1 cellular context compared by ENCODE assay signal in the genomic region with DNA sequence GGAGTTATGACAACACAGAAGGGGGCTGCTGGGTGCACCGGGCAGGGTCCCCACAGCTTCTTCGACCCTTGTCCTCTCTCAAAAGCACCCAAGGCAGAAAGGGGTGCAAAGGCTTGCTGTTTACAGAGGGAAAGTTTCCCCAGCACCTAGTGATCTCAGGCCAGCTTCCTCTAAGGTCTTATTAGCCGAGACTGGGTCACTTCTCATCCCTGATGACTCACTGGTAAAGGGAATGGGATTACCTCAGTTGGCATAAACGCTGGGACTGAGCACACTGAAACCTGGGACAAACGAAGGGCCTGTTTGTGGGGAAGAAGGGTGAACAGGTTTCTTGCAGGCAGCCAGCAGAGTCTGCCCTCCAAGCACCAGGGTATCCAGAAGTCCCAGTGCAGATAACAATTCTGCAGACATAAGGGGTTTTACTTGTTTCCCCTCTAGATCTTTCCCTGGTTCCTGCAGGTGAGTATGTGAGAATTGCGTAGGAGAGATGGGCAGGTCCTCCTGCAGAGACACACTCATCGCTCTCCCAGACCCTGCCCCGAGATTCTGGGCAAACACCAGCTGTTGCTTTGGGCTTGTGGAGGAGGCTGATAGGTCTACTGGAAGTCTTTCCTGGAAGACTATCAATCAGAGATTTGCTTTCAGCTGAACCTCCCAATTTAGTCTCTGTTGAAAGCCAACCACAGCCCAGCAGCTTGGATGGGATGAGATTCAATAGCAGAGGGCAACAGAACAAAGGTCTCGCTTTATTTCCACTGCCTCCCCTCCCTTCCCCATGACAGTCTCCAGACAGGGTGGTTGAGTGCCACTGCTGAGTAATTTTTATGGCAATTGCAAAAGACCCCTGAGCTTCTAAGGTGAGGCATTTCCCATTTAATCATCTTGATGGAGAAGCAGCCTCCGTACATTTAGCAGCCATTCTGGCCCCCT.
TF ChIP-seq lines count a peak whose summit lies in the region.

No MANE protein-coding gene starts in this region.

TF ChIP-seq in endothelial cell of umbilical vein, 7 proteins besides CTCF, POLR2A, EP300 and RAD21:
- TF ChIP-seq FOS (IDR thresholded peaks at IDR 0.05; ENCODE audit: borderline replicate concordance, insufficient read depth, low read length), result peak; percentile 10
- TF ChIP-seq POLR2AphosphoS5 (IDR thresholded peaks at IDR 0.05; ENCODE audit: insufficient read depth, low read depth, low read length), result no peak
